Comparison of ENCODE assay signal across 8 cellular contexts in the genomic region with DNA sequence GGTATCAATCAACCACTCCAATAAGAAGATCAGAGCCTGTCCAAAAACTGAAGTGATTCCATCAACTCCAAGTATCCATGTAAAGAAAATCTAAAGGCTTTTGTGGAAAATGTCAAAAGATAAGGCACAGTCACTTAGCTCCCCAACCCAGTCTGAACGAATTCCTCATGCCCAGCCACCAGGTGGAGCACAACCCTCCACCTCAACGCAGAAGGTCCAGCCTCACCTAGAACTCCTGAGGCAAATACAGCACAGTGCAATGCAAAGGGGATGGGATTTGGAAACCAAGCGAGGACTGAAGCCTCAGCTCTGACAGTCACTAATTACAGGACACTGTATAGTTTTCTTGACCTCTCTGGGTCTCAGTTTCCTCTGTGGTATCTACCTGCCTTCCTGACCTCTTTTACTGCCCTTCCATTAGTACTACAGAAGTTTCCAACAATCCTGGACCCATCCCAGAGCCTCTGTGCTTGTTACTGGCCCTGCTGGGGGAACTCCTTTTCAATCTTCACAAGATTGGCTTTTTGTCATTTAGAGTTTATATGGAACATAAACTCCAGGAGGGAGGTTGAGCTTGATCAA. TPM values are rescaled to one million over a fixed set of nuclear protein-coding genes. Genes with fewer than 3 reads are reported as not detected.
DNase-seq lines count a peak whose midpoint lies in the region; ATAC-seq and TF ChIP-seq lines count a peak whose summit lies in the region.

No MANE protein-coding gene starts in this region.

- H2BK120ac ChIP-seq in mesenchymal stem cell (ENCODE audit: low read depth, low read length), result no peak overlapping the region

- no peak overlapping the region for H2BK15ac ChIP-seq in mesenchymal stem cell (ENCODE audit: low read depth, poor library complexity, severe bottlenecking)

- no peaks in the 10 kb centered on the region for H3K9me3 ChIP-seq in mesenchymal stem cell (ENCODE audit: control insufficient read depth, low read length)
- no peaks in the 10 kb centered on the region for H3K9me3 ChIP-seq in upper lobe of right lung

- no peak overlapping the region for H3K9ac ChIP-seq in mesenchymal stem cell (ENCODE audit: low read length)

- DNase-seq in Caki2 (ENCODE audit: low read depth) (peak; percentile 25), HT-29 (ENCODE audit: low spot score) (peak; percentile 62), T follicular helper cell (ENCODE audit: low read depth) (peak; percentile 18), astrocyte of the spinal cord (ENCODE audit: low read depth, low spot score) (peak; percentile 14), mesenchymal stem cell (peak; percentile 43), upper lobe of right lung (no peak)

- in situ Hi-C loops in Caki2 (cut with HindIII; ENCODE audit: low pct_unique_long_range_greater_than_20kb, low sequenced_read_pairs), result no loop called here
- in situ Hi-C loops in astrocyte of the spinal cord (cut with HindIII; ENCODE audit: low sequenced_read_pairs), result no loop called here

- H4K91ac ChIP-seq in mesenchymal stem cell (ENCODE audit: low read length), result no peak overlapping the region

- H2BK12ac ChIP-seq in mesenchymal stem cell (ENCODE audit: low read length in 2 of 2), result no peak overlapping the region

- no peaks in the 10 kb centered on the region for H3K27me3 ChIP-seq in mesenchymal stem cell (ENCODE audit: control insufficient read depth in 1 of 2, insufficient read depth in 1 of 2, low read length in 2 of 2)
- no peaks in the 10 kb centered on the region for H3K27me3 ChIP-seq in upper lobe of right lung

- H3K4me1 ChIP-seq in mesenchymal stem cell (ENCODE audit: control insufficient read depth, insufficient read depth, low read depth, low read length) (peaks cover 7% of the 10 kb centered on the region), upper lobe of right lung (peaks cover 19% of the 10 kb centered on the region)

- H3K23ac ChIP-seq in mesenchymal stem cell (ENCODE audit: low read length in 2 of 2), result no peak overlapping the region

- peaks cover 31 to 52% of the 10 kb centered on the region in 2 experiments for H3K36me3 ChIP-seq in mesenchymal stem cell (ENCODE audit: control insufficient read depth in 1 of 2, insufficient read depth in 2 of 2, low read depth in 1 of 2, low read length in 2 of 2)
- H3K36me3 ChIP-seq in upper lobe of right lung, result peaks cover 34% of the 10 kb centered on the region

- intact Hi-C loops in upper lobe of right lung (cut with DNase I), result no loop called here

- no peak overlapping the region for H2AFZ ChIP-seq in mesenchymal stem cell (ENCODE audit: low read depth, low read length)

- no peak overlapping the region for H2BK5ac ChIP-seq in mesenchymal stem cell (ENCODE audit: low read depth, low read length, poor library complexity, severe bottlenecking)

- H3K18ac ChIP-seq in mesenchymal stem cell (ENCODE audit: low read depth in 1 of 2, low read length in 2 of 2), result no peak overlapping the region

- H3K27ac ChIP-seq in mesenchymal stem cell (ENCODE audit: low read length, poor library complexity, severe bottlenecking), result no peak overlapping the region
- no peak overlapping the region for H3K27ac ChIP-seq in upper lobe of right lung

- H3K79me1 ChIP-seq in mesenchymal stem cell (replicated peaks; ENCODE audit: low read length, poor library complexity, severe bottlenecking), result peaks cover 26% of the 10 kb centered on the region

- WGBS in mesenchymal stem cell, result 58% methylated on average over 3 of the region's 3 CpGs

- H3K4me3 ChIP-seq in astrocyte of the spinal cord (ENCODE audit: low read depth, low read length) (no peak overlapping the region), mesenchymal stem cell (ENCODE audit: insufficient read depth in 1 of 2, low read depth in 1 of 2, low read length in 2 of 2) (no peak overlapping the region), upper lobe of right lung (no peak overlapping the region)

- H3K4me2 ChIP-seq in mesenchymal stem cell (ENCODE audit: low read length, poor library complexity, severe bottlenecking), result no peak overlapping the region

- H2AK5ac ChIP-seq in mesenchymal stem cell (ENCODE audit: low read length, severe bottlenecking), result no peak overlapping the region

- TF ChIP-seq CTCF in astrocyte of the spinal cord (IDR thresholded peaks at IDR 0.05; ENCODE audit: low read depth, low read length), result peak; percentile 73
- TF ChIP-seq CTCF in upper lobe of right lung (IDR thresholded peaks at IDR 0.05), result peak; percentile 48

- ATAC-seq in upper lobe of right lung (peak; percentile 13), HG02840 (IDR thresholded peaks at IDR 0.05; ENCODE audit: low FRiP score, unreplicated experiment) (no peak), GM21360 (IDR thresholded peaks at IDR 0.05; ENCODE audit: unreplicated experiment) (no peak)

- H3K14ac ChIP-seq in mesenchymal stem cell (ENCODE audit: low read length in 2 of 2), result no peak overlapping the region

- no peak overlapping the region for H3K4ac ChIP-seq in mesenchymal stem cell (ENCODE audit: low read depth in 1 of 2, low read length in 2 of 2)

- H4K8ac ChIP-seq in mesenchymal stem cell (ENCODE audit: low read length), result no peak overlapping the region

RNA-seq across cellular contexts. Expression of gene NCBP3, which starts 2.0 kb away (rescaled TPM):
- 4.8 and 9.3 TPM in 2 replicates for total RNA-seq in Caki2 (2014; rRNA removed; shearing (Covaris generic); ENCODE audit: low replicate concordance)
- 8.3 and 8.5 TPM in 2 replicates for total RNA-seq in HT-29 (2014; rRNA removed; shearing (Covaris generic))
- 20.3 TPM for polyA plus RNA-seq in mesenchymal stem cell (2013, experiment 1 of 2)
- 19.5 TPM for polyA plus RNA-seq in mesenchymal stem cell (2013, experiment 2 of 2)
- 34.9 TPM for total RNA-seq in upper lobe of right lung

RNA-seq across cellular contexts. Expression of gene ITGAE, which starts 43.0 kb away (rescaled TPM):
- 38.1 and 78.5 TPM in 2 replicates for total RNA-seq in Caki2 (2014; rRNA removed; shearing (Covaris generic); ENCODE audit: low replicate concordance)
- total RNA-seq in HT-29 (2014; rRNA removed; shearing (Covaris generic)), result 16.7 and 22.0 TPM in 2 replicates
- 70.1 TPM for polyA plus RNA-seq in mesenchymal stem cell (2013, experiment 1 of 2)
- polyA plus RNA-seq in mesenchymal stem cell (2013, experiment 2 of 2), result 73.2 TPM
- total RNA-seq in upper lobe of right lung, result 24.2 TPM

RNA-seq across cellular contexts. Expression of gene CAMKK1, which starts 48.8 kb away (rescaled TPM):
- total RNA-seq in Caki2 (2014; rRNA removed; shearing (Covaris generic); ENCODE audit: low replicate concordance), result 9.7 and 13.6 TPM in 2 replicates
- total RNA-seq in HT-29 (2014; rRNA removed; shearing (Covaris generic)), result 6.2 TPM in 2 replicates
- polyA plus RNA-seq in mesenchymal stem cell (2013, experiment 1 of 2), result 3.0 TPM
- polyA plus RNA-seq in mesenchymal stem cell (2013, experiment 2 of 2), result 2.6 TPM
- 10.1 TPM for total RNA-seq in upper lobe of right lung
